1 cellular context compared by ENCODE assay signal in the genomic region with DNA sequence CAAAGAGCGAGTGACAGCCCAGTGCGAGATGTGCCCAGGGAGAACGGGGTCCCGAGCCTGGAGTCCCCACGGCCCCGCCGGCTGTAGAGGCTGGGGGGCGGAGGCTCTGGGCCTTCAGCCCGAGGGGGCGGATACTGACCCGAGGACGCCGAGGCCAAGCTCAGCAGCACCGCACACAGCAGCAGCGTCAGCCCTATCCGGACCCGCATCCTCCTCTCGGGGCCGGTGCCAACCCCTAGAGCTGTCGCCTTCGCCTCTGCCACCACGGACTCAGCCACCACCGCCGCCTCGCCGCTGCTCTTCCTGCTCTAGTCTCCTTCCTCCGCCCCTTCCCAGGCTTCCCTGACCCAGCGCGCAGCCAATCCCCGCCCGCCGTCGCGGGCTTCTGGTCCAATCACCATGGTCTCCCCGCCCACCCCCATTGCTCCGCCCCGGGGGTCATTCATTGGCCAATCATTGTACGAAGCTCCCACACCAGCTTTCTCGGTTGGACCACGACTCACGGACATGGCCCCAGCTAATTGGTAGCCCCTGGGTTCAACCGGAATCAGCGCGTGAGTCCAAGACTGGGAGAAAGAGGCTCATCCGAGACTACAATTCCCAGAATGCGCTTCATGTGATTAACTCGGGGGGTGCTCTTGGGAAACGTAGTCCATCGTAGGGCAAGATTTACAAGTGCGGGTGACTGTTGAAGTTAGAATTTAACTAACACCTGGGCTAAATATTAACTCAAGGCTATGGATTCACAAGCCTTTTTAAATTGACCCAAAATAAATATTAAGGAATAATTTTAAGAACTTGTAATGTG.
TF ChIP-seq lines count a peak whose summit lies in the region.

A gene (minus strand): TSS at position 318 of the 808 bp plus-strand sequence. CDS start 109 bp downstream, at position 209.

TF ChIP-seq in K562, 482 proteins besides CTCF, POLR2A, EP300 and RAD21 (continued from another document and continues in another):
- TF ChIP-seq, protein P1, sequence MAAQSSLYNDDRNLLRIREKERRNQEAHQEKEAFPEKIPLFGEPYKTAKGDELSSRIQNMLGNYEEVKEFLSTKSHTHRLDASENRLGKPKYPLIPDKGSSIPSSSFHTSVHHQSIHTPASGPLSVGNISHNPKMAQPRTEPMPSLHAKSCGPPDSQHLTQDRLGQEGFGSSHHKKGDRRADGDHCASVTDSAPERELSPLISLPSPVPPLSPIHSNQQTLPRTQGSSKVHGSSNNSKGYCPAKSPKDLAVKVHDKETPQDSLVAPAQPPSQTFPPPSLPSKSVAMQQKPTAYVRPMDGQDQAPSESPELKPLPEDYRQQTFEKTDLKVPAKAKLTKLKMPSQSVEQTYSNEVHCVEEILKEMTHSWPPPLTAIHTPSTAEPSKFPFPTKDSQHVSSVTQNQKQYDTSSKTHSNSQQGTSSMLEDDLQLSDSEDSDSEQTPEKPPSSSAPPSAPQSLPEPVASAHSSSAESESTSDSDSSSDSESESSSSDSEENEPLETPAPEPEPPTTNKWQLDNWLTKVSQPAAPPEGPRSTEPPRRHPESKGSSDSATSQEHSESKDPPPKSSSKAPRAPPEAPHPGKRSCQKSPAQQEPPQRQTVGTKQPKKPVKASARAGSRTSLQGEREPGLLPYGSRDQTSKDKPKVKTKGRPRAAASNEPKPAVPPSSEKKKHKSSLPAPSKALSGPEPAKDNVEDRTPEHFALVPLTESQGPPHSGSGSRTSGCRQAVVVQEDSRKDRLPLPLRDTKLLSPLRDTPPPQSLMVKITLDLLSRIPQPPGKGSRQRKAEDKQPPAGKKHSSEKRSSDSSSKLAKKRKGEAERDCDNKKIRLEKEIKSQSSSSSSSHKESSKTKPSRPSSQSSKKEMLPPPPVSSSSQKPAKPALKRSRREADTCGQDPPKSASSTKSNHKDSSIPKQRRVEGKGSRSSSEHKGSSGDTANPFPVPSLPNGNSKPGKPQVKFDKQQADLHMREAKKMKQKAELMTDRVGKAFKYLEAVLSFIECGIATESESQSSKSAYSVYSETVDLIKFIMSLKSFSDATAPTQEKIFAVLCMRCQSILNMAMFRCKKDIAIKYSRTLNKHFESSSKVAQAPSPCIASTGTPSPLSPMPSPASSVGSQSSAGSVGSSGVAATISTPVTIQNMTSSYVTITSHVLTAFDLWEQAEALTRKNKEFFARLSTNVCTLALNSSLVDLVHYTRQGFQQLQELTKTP (IDR thresholded peaks at IDR 0.05; ENCODE audit: low read depth in 1 of 2, partially characterized antibody in 2 of 2): peak in 1 of 2 experiments; percentile 98
- TF ChIP-seq SIX5 (IDR thresholded peaks at IDR 0.05; ENCODE audit: borderline replicate concordance in 1 of 2, insufficient read depth in 1 of 2, low read depth in 1 of 2, low read length in 2 of 2): peak; percentile 95 to 96
- 0 out of 2 replicates have a peak, but pooled peaks have one; percentile 42 for TF ChIP-seq MTA3 (IDR thresholded peaks at IDR 0.05; ENCODE audit: borderline replicate concordance)
- TF ChIP-seq MCM5 (IDR thresholded peaks at IDR 0.05; ENCODE audit: low read depth): no peak
- TF ChIP-seq EP400 (IDR thresholded peaks at IDR 0.05): peak; percentile 36; the same call in 1 of the 2 replicates
- peak; percentile 59; the same call in 1 of the 2 replicates for TF ChIP-seq GABPB1 (CRISPR knock-in tag; IDR thresholded peaks at IDR 0.05)
- TF ChIP-seq, protein P2, sequence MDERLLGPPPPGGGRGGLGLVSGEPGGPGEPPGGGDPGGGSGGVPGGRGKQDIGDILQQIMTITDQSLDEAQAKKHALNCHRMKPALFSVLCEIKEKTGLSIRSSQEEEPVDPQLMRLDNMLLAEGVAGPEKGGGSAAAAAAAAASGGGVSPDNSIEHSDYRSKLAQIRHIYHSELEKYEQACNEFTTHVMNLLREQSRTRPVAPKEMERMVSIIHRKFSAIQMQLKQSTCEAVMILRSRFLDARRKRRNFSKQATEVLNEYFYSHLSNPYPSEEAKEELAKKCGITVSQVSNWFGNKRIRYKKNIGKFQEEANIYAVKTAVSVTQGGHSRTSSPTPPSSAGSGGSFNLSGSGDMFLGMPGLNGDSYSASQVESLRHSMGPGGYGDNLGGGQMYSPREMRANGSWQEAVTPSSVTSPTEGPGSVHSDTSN (CRISPR knock-in tag; IDR thresholded peaks at IDR 0.05; ENCODE audit: low read depth): no peak
- TF ChIP-seq, protein P2 (tag; conservative IDR thresholded peaks at IDR 0.05; ENCODE audit: low read depth): peak; percentile 35
- TF ChIP-seq SOX6 (IDR thresholded peaks at IDR 0.05): no peak
- TF ChIP-seq SMARCB1 (IDR thresholded peaks at IDR 0.05; ENCODE audit: insufficient read length, low read depth): no peak
- TF ChIP-seq MEF2D (tag; conservative IDR thresholded peaks at IDR 0.05; ENCODE audit: low read depth): no peak
- no peak for TF ChIP-seq SNRNP70 (optimal IDR thresholded peaks at IDR 0.05; ENCODE audit: low read depth, low read length)
- TF ChIP-seq, protein P3, sequence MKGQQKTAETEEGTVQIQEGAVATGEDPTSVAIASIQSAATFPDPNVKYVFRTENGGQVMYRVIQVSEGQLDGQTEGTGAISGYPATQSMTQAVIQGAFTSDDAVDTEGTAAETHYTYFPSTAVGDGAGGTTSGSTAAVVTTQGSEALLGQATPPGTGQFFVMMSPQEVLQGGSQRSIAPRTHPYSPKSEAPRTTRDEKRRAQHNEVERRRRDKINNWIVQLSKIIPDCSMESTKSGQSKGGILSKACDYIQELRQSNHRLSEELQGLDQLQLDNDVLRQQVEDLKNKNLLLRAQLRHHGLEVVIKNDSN (CRISPR knock-in tag; IDR thresholded peaks at IDR 0.05): peak; percentile 21; the same call in 1 of the 2 replicates
- peak; percentile 55 for TF ChIP-seq ZFX (CRISPR knock-in tag; IDR thresholded peaks at IDR 0.05)
- TF ChIP-seq ZKSCAN8 (CRISPR knock-in tag; IDR thresholded peaks at IDR 0.05): no peak
- no peak for TF ChIP-seq SAFB2 (IDR thresholded peaks at IDR 0.05; ENCODE audit: borderline replicate concordance, low read depth, low read length, severe bottlenecking)
- TF ChIP-seq SIN3B (IDR thresholded peaks at IDR 0.05; ENCODE audit: low read depth): peak; percentile 62
- TF ChIP-seq POLR2AphosphoS5 (IDR thresholded peaks at IDR 0.05; ENCODE audit: control insufficient read depth, insufficient read depth, low read depth, low read length): peak; percentile 49; the same call in 1 of the 2 replicates
- TF ChIP-seq HCFC1 (IDR thresholded peaks at IDR 0.05; ENCODE audit: low read depth, low read length): peak; percentile 98
- TF ChIP-seq RBM25 (IDR thresholded peaks at IDR 0.05; ENCODE audit: low read depth, low read length, severe bottlenecking): peak; percentile 82
- TF ChIP-seq POLR2G (IDR thresholded peaks at IDR 0.05; ENCODE audit: low read depth, low read length): peak; percentile 96
- no peak for TF ChIP-seq RBM15 (IDR thresholded peaks at IDR 0.05; ENCODE audit: insufficient read depth, low read length)
- TF ChIP-seq RBFOX2 (IDR thresholded peaks at IDR 0.05; ENCODE audit: low read depth, low read length): peak; percentile 97
- TF ChIP-seq, protein P4, sequence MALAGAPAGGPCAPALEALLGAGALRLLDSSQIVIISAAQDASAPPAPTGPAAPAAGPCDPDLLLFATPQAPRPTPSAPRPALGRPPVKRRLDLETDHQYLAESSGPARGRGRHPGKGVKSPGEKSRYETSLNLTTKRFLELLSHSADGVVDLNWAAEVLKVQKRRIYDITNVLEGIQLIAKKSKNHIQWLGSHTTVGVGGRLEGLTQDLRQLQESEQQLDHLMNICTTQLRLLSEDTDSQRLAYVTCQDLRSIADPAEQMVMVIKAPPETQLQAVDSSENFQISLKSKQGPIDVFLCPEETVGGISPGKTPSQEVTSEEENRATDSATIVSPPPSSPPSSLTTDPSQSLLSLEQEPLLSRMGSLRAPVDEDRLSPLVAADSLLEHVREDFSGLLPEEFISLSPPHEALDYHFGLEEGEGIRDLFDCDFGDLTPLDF (CRISPR knock-in tag; IDR thresholded peaks at IDR 0.05): no peak
- TF ChIP-seq ZNF311 (CRISPR knock-in tag; IDR thresholded peaks at IDR 0.05): no peak
- no peak for TF ChIP-seq ZNF507 (tag; conservative IDR thresholded peaks at IDR 0.05)
- TF ChIP-seq RCOR1 (IDR thresholded peaks at IDR 0.05; ENCODE audit: borderline replicate concordance in 1 of 2, low read depth in 2 of 2, low read length in 2 of 2): no peak
- TF ChIP-seq, protein P5, sequence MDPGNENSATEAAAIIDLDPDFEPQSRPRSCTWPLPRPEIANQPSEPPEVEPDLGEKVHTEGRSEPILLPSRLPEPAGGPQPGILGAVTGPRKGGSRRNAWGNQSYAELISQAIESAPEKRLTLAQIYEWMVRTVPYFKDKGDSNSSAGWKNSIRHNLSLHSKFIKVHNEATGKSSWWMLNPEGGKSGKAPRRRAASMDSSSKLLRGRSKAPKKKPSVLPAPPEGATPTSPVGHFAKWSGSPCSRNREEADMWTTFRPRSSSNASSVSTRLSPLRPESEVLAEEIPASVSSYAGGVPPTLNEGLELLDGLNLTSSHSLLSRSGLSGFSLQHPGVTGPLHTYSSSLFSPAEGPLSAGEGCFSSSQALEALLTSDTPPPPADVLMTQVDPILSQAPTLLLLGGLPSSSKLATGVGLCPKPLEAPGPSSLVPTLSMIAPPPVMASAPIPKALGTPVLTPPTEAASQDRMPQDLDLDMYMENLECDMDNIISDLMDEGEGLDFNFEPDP (CRISPR knock-in tag; IDR thresholded peaks at IDR 0.05): no peak
- no peak for TF ChIP-seq ZC3H8 (IDR thresholded peaks at IDR 0.05)
- TF ChIP-seq, protein P6, sequence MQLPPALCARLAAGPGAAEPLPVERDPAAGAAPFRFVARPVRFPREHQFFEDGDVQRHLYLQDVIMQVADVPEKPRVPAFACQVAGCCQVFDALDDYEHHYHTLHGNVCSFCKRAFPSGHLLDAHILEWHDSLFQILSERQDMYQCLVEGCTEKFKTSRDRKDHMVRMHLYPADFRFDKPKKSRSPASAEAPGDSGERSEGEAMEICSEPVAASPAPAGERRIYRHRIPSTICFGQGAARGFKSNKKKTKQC (CRISPR knock-in tag; IDR thresholded peaks at IDR 0.05): no peak
- TF ChIP-seq, protein P7, sequence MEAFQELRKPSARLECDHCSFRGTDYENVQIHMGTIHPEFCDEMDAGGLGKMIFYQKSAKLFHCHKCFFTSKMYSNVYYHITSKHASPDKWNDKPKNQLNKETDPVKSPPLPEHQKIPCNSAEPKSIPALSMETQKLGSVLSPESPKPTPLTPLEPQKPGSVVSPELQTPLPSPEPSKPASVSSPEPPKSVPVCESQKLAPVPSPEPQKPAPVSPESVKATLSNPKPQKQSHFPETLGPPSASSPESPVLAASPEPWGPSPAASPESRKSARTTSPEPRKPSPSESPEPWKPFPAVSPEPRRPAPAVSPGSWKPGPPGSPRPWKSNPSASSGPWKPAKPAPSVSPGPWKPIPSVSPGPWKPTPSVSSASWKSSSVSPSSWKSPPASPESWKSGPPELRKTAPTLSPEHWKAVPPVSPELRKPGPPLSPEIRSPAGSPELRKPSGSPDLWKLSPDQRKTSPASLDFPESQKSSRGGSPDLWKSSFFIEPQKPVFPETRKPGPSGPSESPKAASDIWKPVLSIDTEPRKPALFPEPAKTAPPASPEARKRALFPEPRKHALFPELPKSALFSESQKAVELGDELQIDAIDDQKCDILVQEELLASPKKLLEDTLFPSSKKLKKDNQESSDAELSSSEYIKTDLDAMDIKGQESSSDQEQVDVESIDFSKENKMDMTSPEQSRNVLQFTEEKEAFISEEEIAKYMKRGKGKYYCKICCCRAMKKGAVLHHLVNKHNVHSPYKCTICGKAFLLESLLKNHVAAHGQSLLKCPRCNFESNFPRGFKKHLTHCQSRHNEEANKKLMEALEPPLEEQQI (IDR thresholded peaks at IDR 0.05): no peak
- TF ChIP-seq FOXK1 (CRISPR knock-in tag; IDR thresholded peaks at IDR 0.05; ENCODE audit: borderline replicate concordance): no peak
- peak; percentile 24; the same call in 1 of the 2 replicates for TF ChIP-seq POLR2H (tag; IDR thresholded peaks at IDR 0.05; ENCODE audit: low read depth)
- TF ChIP-seq, protein P8, sequence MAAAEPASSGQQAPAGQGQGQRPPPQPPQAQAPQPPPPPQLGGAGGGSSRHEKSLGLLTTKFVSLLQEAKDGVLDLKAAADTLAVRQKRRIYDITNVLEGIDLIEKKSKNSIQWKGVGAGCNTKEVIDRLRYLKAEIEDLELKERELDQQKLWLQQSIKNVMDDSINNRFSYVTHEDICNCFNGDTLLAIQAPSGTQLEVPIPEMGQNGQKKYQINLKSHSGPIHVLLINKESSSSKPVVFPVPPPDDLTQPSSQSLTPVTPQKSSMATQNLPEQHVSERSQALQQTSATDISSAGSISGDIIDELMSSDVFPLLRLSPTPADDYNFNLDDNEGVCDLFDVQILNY (CRISPR knock-in tag; IDR thresholded peaks at IDR 0.05): no peak
- peak; percentile 93 for TF ChIP-seq RBBP5 (IDR thresholded peaks at IDR 0.05; ENCODE audit: borderline replicate concordance, insufficient read depth, low read length, poor library complexity, severe bottlenecking)
- TF ChIP-seq, protein P9, sequence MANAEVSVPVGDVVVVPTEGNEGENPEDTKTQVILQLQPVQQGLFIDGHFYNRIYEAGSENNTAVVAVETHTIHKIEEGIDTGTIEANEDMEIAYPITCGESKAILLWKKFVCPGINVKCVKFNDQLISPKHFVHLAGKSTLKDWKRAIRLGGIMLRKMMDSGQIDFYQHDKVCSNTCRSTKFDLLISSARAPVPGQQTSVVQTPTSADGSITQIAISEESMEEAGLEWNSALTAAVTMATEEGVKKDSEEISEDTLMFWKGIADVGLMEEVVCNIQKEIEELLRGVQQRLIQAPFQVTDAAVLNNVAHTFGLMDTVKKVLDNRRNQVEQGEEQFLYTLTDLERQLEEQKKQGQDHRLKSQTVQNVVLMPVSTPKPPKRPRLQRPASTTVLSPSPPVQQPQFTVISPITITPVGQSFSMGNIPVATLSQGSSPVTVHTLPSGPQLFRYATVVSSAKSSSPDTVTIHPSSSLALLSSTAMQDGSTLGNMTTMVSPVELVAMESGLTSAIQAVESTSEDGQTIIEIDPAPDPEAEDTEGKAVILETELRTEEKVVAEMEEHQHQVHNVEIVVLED (CRISPR knock-in tag; IDR thresholded peaks at IDR 0.05): no peak
- TF ChIP-seq BRD4 (IDR thresholded peaks at IDR 0.05): no peak
- TF ChIP-seq NELFE (IDR thresholded peaks at IDR 0.05; ENCODE audit: insufficient read depth, insufficient read length): no peak
